In the genomic region with DNA sequence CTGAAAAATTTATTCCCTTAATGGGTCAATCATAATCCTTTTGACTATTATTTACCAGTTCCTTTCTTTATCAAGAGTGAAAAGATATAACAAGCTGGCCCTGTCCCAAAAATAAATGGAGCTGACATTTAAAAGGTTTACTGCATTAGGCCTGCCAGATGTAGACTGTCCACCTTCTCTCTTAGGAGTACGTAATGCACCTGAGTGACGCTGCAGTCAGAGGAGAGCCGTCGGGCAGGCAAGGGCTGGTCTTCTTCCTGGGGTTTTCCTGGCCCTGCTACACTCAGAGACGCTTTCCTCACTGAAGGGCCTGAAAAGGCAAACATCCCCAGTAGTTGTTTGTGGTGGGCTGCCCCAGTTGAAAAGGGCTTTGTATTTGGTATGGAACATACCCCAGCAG, we compare ENCODE assay signal across 36 cellular contexts. TPM values are rescaled to one million over a fixed set of nuclear protein-coding genes. Genes with fewer than 3 reads are reported as not detected.
"Had no signal": no experiment of that assay in that cellular context is flagged by ENCODE, and none has a peak within 500 bp of the region (broad histone marks: within the 10 kb centered on the region; RNA-seq: fewer than 3 reads in every experiment).

No MANE protein-coding gene starts in this region.

- H3K27ac Mint-ChIP-seq: activated CD4-positive, alpha-beta memory T cell treated with anti-CD3 and anti-CD28 coated beads for 36 hours; activated CD4-positive, alpha-beta T cell treated with anti-CD3 and anti-CD28 coated beads for 36 hours; activated CD4-positive, alpha-beta T cell treated with anti-CD3 and anti-CD28 coated beads, Interleukin-2, amount 10 ng/mL, durations not matched to agents 24 days and 14 days; activated CD8-positive, alpha-beta memory T cell treated with anti-CD3 and anti-CD28 coated beads, Interleukin-2, amount 10 ng/mL, durations not matched to agents 7 days and 5 days; activated CD8-positive, alpha-beta T cell treated with anti-CD3 and anti-CD28 coated beads, Interleukin-2, amount 10 ng/mL, durations not matched to agents 7 days and 5 days; activated naive CD4-positive, alpha-beta T cell treated with anti-CD3 and anti-CD28 coated beads, Interleukin-2, amount 50 U/mL, for 24 hours; activated naive CD8-positive, alpha-beta T cell treated with anti-CD3 and anti-CD28 coated beads for 36 hours; activated naive CD8-positive, alpha-beta T cell treated with anti-CD3 and anti-CD28 coated beads, Interleukin-2, amount 50 U/mL, for 24 hours; activated T-cell treated with anti-CD3 and anti-CD28 coated beads, Interleukin-2, amount 50 U/mL, for 24 hours; activated T-cell treated with anti-CD3 and anti-CD28 coated beads, Interleukin-2, amount 50 U/mL, for 72 hours; brain; T-helper 17 cell had no signal

- H3K36me3 ChIP-seq: breast epithelium, colonic mucosa had no signal

- FAIRE-seq: endometrium had no signal

- H3K4me3 ChIP-seq: adrenal gland, breast epithelium, cardiac muscle cell, colonic mucosa, esophagus squamous epithelium, gastroesophageal sphincter had no signal

- H3K9me3 Mint-ChIP-seq: activated CD4-positive, alpha-beta memory T cell treated with anti-CD3 and anti-CD28 coated beads for 36 hours; activated CD4-positive, alpha-beta T cell treated with anti-CD3 and anti-CD28 coated beads, Interleukin-2, amount 10 ng/mL, durations not matched to agents 24 days and 14 days; activated naive CD4-positive, alpha-beta T cell treated with anti-CD3 and anti-CD28 coated beads, Interleukin-2, amount 50 U/mL, for 24 hours; activated naive CD8-positive, alpha-beta T cell treated with anti-CD3 and anti-CD28 coated beads for 36 hours; activated naive CD8-positive, alpha-beta T cell treated with anti-CD3 and anti-CD28 coated beads, Interleukin-2, amount 50 U/mL, for 24 hours; activated T-cell treated with anti-CD3 and anti-CD28 coated beads, Interleukin-2, amount 50 U/mL, for 24 hours; activated T-cell treated with anti-CD3 and anti-CD28 coated beads, Interleukin-2, amount 50 U/mL, for 72 hours; brain; T-helper 2 cell treated with Interferon-gamma antibody and Interleukin-4, amounts not matched to agents 5 μg/mL and 100 μg/mL, for 36 hours had no signal

- H3K27me3 ChIP-seq: adrenal gland, breast epithelium, cardiac muscle cell, colonic mucosa, esophagus squamous epithelium, gastroesophageal sphincter had no signal

- H3K4me1 Mint-ChIP-seq: activated CD4-positive, alpha-beta T cell treated with anti-CD3 and anti-CD28 coated beads for 36 hours; activated CD4-positive, alpha-beta T cell treated with anti-CD3 and anti-CD28 coated beads, Interleukin-2, amount 10 ng/mL, durations not matched to agents 24 days and 14 days; activated CD8-positive, alpha-beta memory T cell treated with anti-CD3 and anti-CD28 coated beads, Interleukin-2, amount 10 ng/mL, durations not matched to agents 7 days and 5 days; activated naive CD4-positive, alpha-beta T cell treated with anti-CD3 and anti-CD28 coated beads, Interleukin-2, amount 50 U/mL, for 24 hours; activated naive CD8-positive, alpha-beta T cell treated with anti-CD3 and anti-CD28 coated beads for 36 hours; activated naive CD8-positive, alpha-beta T cell treated with anti-CD3 and anti-CD28 coated beads, Interleukin-2, amount 50 U/mL, for 24 hours; brain; T-helper 17 cell had no signal

- H3K4me3 Mint-ChIP-seq: activated CD4-positive, alpha-beta memory T cell treated with anti-CD3 and anti-CD28 coated beads for 36 hours; activated CD4-positive, alpha-beta T cell treated with anti-CD3 and anti-CD28 coated beads for 36 hours; activated CD4-positive, alpha-beta T cell treated with anti-CD3 and anti-CD28 coated beads, Interleukin-2, amount 10 ng/mL, durations not matched to agents 24 days and 14 days; activated CD8-positive, alpha-beta memory T cell treated with anti-CD3 and anti-CD28 coated beads, Interleukin-2, amount 10 ng/mL, durations not matched to agents 7 days and 5 days; activated CD8-positive, alpha-beta T cell treated with anti-CD3 and anti-CD28 coated beads, Interleukin-2, amount 10 ng/mL, durations not matched to agents 7 days and 5 days; activated naive CD4-positive, alpha-beta T cell treated with anti-CD3 and anti-CD28 coated beads, Interleukin-2, amount 50 U/mL, for 24 hours; activated naive CD8-positive, alpha-beta T cell treated with anti-CD3 and anti-CD28 coated beads for 36 hours; activated naive CD8-positive, alpha-beta T cell treated with anti-CD3 and anti-CD28 coated beads, Interleukin-2, amount 50 U/mL, for 24 hours; activated T-cell treated with anti-CD3 and anti-CD28 coated beads, Interleukin-2, amount 50 U/mL, for 24 hours; activated T-cell treated with anti-CD3 and anti-CD28 coated beads, Interleukin-2, amount 50 U/mL, for 72 hours; brain; T-helper 17 cell; T-helper 2 cell treated with Interferon-gamma antibody and Interleukin-4, amounts not matched to agents 5 μg/mL and 100 μg/mL, for 36 hours had no signal

- H3K9me3 ChIP-seq: adrenal gland, breast epithelium, colonic mucosa, esophagus squamous epithelium, gastroesophageal sphincter had no signal

- H3K27ac ChIP-seq: adrenal gland, breast epithelium, cardiac muscle cell, colonic mucosa, epithelial cell of prostate, esophagus squamous epithelium, gastroesophageal sphincter had no signal

- ATAC-seq: activated CD4-positive, alpha-beta T cell treated with anti-CD3 and anti-CD28 coated beads for 36 hours; activated naive CD8-positive, alpha-beta T cell treated with anti-CD3 and anti-CD28 coated beads, Interleukin-2, amount 50 U/mL, for 24 hours; gastroesophageal sphincter had no signal

- H3K27me3 Mint-ChIP-seq: activated CD4-positive, alpha-beta memory T cell treated with anti-CD3 and anti-CD28 coated beads for 36 hours; activated CD4-positive, alpha-beta T cell treated with anti-CD3 and anti-CD28 coated beads for 36 hours; activated CD4-positive, alpha-beta T cell treated with anti-CD3 and anti-CD28 coated beads, Interleukin-2, amount 10 ng/mL, durations not matched to agents 24 days and 14 days; activated CD8-positive, alpha-beta memory T cell treated with anti-CD3 and anti-CD28 coated beads, Interleukin-2, amount 10 ng/mL, durations not matched to agents 7 days and 5 days; activated naive CD4-positive, alpha-beta T cell treated with anti-CD3 and anti-CD28 coated beads, Interleukin-2, amount 50 U/mL, for 24 hours; activated naive CD8-positive, alpha-beta T cell treated with anti-CD3 and anti-CD28 coated beads for 36 hours; activated naive CD8-positive, alpha-beta T cell treated with anti-CD3 and anti-CD28 coated beads, Interleukin-2, amount 50 U/mL, for 24 hours; activated T-cell treated with anti-CD3 and anti-CD28 coated beads, Interleukin-2, amount 50 U/mL, for 24 hours; brain; T-helper 17 cell had no signal

- DNase-seq: activated CD4-positive, alpha-beta memory T cell treated with anti-CD3 and anti-CD28 coated beads for 36 hours; activated CD4-positive, alpha-beta T cell treated with anti-CD3 and anti-CD28 coated beads for 36 hours; activated CD4-positive, CD25-positive, alpha-beta regulatory T cell; activated CD4-positive, CD25-positive, alpha-beta regulatory T cell treated with anti-CD3 and anti-CD28 coated beads, Interleukin-2, amount 50 U/mL, for 72 hours; activated CD8-positive, alpha-beta memory T cell treated with anti-CD3 and anti-CD28 coated beads, Interleukin-2, amount 10 ng/mL, durations not matched to agents 7 days and 5 days; activated CD8-positive, alpha-beta memory T cell treated with anti-CD3 and anti-CD28 coated beads, Interleukin-2, amount 50 U/mL, for 4 hours; activated gamma-delta T cell; activated naive CD4-positive, alpha-beta T cell; activated naive CD8-positive, alpha-beta T cell treated with anti-CD3 and anti-CD28 coated beads for 36 hours; activated naive CD8-positive, alpha-beta T cell treated with anti-CD3 and anti-CD28 coated beads, Interleukin-2, amount 50 U/mL, for 24 hours; activated T-cell treated with anti-CD3 and anti-CD28 coated beads, Interleukin-2, amount 50 U/mL, for 24 hours; activated T-cell treated with anti-CD3 and anti-CD28 coated beads, Interleukin-2, amount 50 U/mL, for 72 hours; amygdala; aorta; cerebellar nuclear complex; colonic mucosa; effector CD8-positive, alpha-beta T cell; esophagus squamous epithelium; T-helper 17 cell; T1000 had no signal

- H3K4me1 ChIP-seq: adrenal gland, breast epithelium, colonic mucosa, esophagus squamous epithelium, gastroesophageal sphincter had no signal

RNA-seq across cellular contexts. Expression of gene ITIH1, which starts 34.2 kb away (rescaled TPM):
- total RNA-seq: activated CD4-positive, alpha-beta memory T cell treated with anti-CD3 and anti-CD28 coated beads for 36 hours; activated CD4-positive, alpha-beta T cell treated with anti-CD3 and anti-CD28 coated beads for 36 hours; activated CD4-positive, alpha-beta T cell treated with anti-CD3 and anti-CD28 coated beads, Interleukin-2, amount 10 ng/mL, durations not matched to agents 24 days and 14 days; activated CD8-positive, alpha-beta memory T cell treated with anti-CD3 and anti-CD28 coated beads for 36 hours; activated CD8-positive, alpha-beta memory T cell treated with anti-CD3 and anti-CD28 coated beads, Interleukin-2, amount 10 ng/mL, durations not matched to agents 7 days and 5 days; activated CD8-positive, alpha-beta T cell treated with anti-CD3 and anti-CD28 coated beads, Interleukin-2, amount 10 ng/mL, durations not matched to agents 7 days and 5 days; activated naive CD8-positive, alpha-beta T cell treated with anti-CD3 and anti-CD28 coated beads for 36 hours; activated T-cell treated with anti-CD3 and anti-CD28 coated beads, Interleukin-2, amount 50 U/mL, for 72 hours; aorta; cardiac muscle cell; dermis microvascular lymphatic vessel endothelial cell; endothelial cell of umbilical vein; esophagus squamous epithelium; fibroblast of lung; fibroblast of villous mesenchyme; gastroesophageal sphincter; T-helper 17 cell had no signal
- polyA plus RNA-seq: endothelial cell of umbilical vein, fibroblast of lung had no signal

RNA-seq across cellular contexts. Expression of gene ITIH3, which starts 51.4 kb away (rescaled TPM):
- total RNA-seq: activated CD4-positive, alpha-beta memory T cell treated with anti-CD3 and anti-CD28 coated beads for 36 hours; activated CD4-positive, alpha-beta T cell treated with anti-CD3 and anti-CD28 coated beads for 36 hours; activated CD4-positive, alpha-beta T cell treated with anti-CD3 and anti-CD28 coated beads, Interleukin-2, amount 10 ng/mL, durations not matched to agents 24 days and 14 days; activated CD8-positive, alpha-beta memory T cell treated with anti-CD3 and anti-CD28 coated beads for 36 hours; activated CD8-positive, alpha-beta memory T cell treated with anti-CD3 and anti-CD28 coated beads, Interleukin-2, amount 10 ng/mL, durations not matched to agents 7 days and 5 days; activated CD8-positive, alpha-beta T cell treated with anti-CD3 and anti-CD28 coated beads, Interleukin-2, amount 10 ng/mL, durations not matched to agents 7 days and 5 days; activated naive CD8-positive, alpha-beta T cell treated with anti-CD3 and anti-CD28 coated beads for 36 hours; activated T-cell treated with anti-CD3 and anti-CD28 coated beads, Interleukin-2, amount 50 U/mL, for 72 hours; endothelial cell of umbilical vein; T-helper 17 cell had no signal
- polyA plus RNA-seq: endothelial cell of umbilical vein had no signal
